ENCODE assay signal across 1 cellular context in the genomic region with DNA sequence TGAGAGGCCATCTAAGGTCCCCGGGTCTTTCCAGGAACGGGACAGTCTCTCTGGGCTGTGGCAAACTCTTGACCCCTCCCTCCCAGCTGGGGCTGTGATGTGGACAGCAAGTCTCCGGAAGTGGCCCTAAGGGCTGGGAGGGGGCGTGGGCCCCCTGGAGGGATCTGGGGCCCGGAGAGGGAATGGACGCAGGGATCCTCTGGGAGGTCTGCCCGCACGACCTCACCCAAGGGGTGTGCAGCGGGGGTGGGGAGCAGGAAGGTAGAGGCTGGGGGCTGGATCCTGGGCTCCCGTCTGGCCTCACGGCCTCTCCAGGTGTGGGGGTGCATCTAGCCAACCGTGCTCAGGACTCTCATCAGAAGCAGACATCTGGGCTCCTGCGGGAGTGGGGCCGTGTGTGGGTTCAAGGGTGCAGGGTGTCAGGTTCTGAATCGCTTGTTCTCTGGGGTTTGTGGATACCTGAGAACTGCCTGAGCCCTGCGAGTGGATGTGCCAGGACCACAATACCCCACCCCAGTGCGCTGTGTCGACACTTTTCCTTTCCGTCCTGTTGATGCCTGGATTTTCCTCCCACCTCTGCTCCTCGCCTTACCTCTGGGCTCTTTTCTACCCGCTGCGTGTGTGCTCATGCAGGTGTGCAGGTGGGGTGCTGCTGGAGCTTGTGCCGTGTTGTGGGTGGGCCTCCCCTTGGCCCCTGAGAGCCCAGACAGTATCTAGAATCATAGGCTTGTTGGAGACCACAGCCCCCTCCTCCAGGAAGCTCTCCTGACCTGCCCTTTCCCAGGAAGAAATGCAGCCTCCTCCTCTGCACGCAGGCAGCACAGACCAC.
TF ChIP-seq lines count a peak whose summit lies in the region.

No MANE protein-coding gene starts in this region.

TF ChIP-seq in IMR-90, 13 proteins besides CTCF, POLR2A, EP300 and RAD21:
- TF ChIP-seq CEBPB (IDR thresholded peaks at IDR 0.05; ENCODE audit: low read depth, low read length) (no peak), MXI1 (IDR thresholded peaks at IDR 0.05; ENCODE audit: borderline replicate concordance, low read depth, low read length) (no peak), SMC3 (IDR thresholded peaks at IDR 0.05; ENCODE audit: low read depth, low read length) (no peak), MAFK (IDR thresholded peaks at IDR 0.05; ENCODE audit: low read depth, low read length) (no peak), RCOR1 (IDR thresholded peaks at IDR 0.05; ENCODE audit: insufficient replicate concordance, low read length) (no peak), CHD1 (IDR thresholded peaks at IDR 0.05; ENCODE audit: low read depth, low read length) (no peak), RFX5 (IDR thresholded peaks at IDR 0.05; ENCODE audit: low read depth, low read length) (no peak), MAZ (IDR thresholded peaks at IDR 0.05; ENCODE audit: borderline replicate concordance, low read depth, low read length) (no peak), NFE2L2 (IDR thresholded peaks at IDR 0.05; ENCODE audit: low read depth, low read length) (no peak), FOS (IDR thresholded peaks at IDR 0.05; ENCODE audit: low read depth, low read length) (no peak), BHLHE40 (IDR thresholded peaks at IDR 0.05; ENCODE audit: low read depth, low read length) (no peak)
- TF ChIP-seq, protein P1, sequence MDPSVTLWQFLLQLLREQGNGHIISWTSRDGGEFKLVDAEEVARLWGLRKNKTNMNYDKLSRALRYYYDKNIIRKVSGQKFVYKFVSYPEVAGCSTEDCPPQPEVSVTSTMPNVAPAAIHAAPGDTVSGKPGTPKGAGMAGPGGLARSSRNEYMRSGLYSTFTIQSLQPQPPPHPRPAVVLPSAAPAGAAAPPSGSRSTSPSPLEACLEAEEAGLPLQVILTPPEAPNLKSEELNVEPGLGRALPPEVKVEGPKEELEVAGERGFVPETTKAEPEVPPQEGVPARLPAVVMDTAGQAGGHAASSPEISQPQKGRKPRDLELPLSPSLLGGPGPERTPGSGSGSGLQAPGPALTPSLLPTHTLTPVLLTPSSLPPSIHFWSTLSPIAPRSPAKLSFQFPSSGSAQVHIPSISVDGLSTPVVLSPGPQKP (IDR thresholded peaks at IDR 0.05; ENCODE audit: borderline replicate concordance, low read depth, low read length), result no peak
- TF ChIP-seq, protein P2, sequence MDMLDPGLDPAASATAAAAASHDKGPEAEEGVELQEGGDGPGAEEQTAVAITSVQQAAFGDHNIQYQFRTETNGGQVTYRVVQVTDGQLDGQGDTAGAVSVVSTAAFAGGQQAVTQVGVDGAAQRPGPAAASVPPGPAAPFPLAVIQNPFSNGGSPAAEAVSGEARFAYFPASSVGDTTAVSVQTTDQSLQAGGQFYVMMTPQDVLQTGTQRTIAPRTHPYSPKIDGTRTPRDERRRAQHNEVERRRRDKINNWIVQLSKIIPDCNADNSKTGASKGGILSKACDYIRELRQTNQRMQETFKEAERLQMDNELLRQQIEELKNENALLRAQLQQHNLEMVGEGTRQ (IDR thresholded peaks at IDR 0.05; ENCODE audit: low read depth, low read length), result no peak
